8 cellular contexts compared by ENCODE assay signal in genomic region chr16:24834459-24835335, GRCh38. TPM values are rescaled to one million over a fixed set of nuclear protein-coding genes. Genes with fewer than 3 reads are reported as not detected.
DNase-seq lines count a peak whose midpoint lies in the region; ATAC-seq and TF ChIP-seq lines count a peak whose summit lies in the region.

No MANE protein-coding gene starts in this region.

- peak; percentile 97 for ATAC-seq in left colon
- no peak for ATAC-seq in GM21576 (IDR thresholded peaks at IDR 0.05; ENCODE audit: unreplicated experiment)
- no peak for ATAC-seq in HG03439 (IDR thresholded peaks at IDR 0.05; ENCODE audit: unreplicated experiment)
- no peak for ATAC-seq in HG03442 (IDR thresholded peaks at IDR 0.05; ENCODE audit: unreplicated experiment)
- no peak for ATAC-seq in GM21825 (IDR thresholded peaks at IDR 0.05; ENCODE audit: unreplicated experiment)

- TF ChIP-seq CTCF in LNCaP clone FGC (IDR thresholded peaks at IDR 0.05; ENCODE audit: control insufficient read depth, extremely low read depth, insufficient read depth): peak; percentile 81

- peak; percentile 43 for DNase-seq in ELF-1 (ENCODE audit: low read depth, low spot score)
- DNase-seq in LNCaP clone FGC (ENCODE audit: low read depth): no peak
- DNase-seq in adipocyte (ENCODE audit: low read depth): peak; percentile 65
- peak; percentile 75 to 79 for DNase-seq in left colon

- intact Hi-C loops in left colon (cut with DNase I, micrococcal nuclease): no loop called here

- peak overlapping the region; percentile 13 for H3K9ac ChIP-seq in adipocyte (ENCODE audit: low read length)

- H3K4me3 ChIP-seq in LNCaP clone FGC (ENCODE audit: low read depth, low read length) (no peak overlapping the region), adipocyte (ENCODE audit: low read length) (no peak overlapping the region)

- H3K27me3 ChIP-seq in adipocyte (replicated peaks; ENCODE audit: control insufficient read depth, insufficient read depth, low read length): no peaks in the 10 kb centered on the region

- H3K36me3 ChIP-seq in adipocyte (ENCODE audit: control insufficient read depth, insufficient read depth, low read length, severe bottlenecking): no peaks in the 10 kb centered on the region

- H3K9me3 ChIP-seq in adipocyte (ENCODE audit: control insufficient read depth, low read length): no peaks in the 10 kb centered on the region

- H3K4me1 ChIP-seq in adipocyte (ENCODE audit: control insufficient read depth, insufficient read depth, low read length): peaks cover 24% of the 10 kb centered on the region

RNA-seq across cellular contexts. Expression of gene SLC5A11, which starts 11.1 kb away (rescaled TPM):
- total RNA-seq in left colon: 1 to 10 TPM in 1 of 2 donors, under 1 TPM in 1; 0.31 to 2.8 TPM
